Comparison of ENCODE assay signal across 8 cellular contexts in genomic region chr12:103840881-103841689, GRCh38. TPM values are rescaled to one million over a fixed set of nuclear protein-coding genes. Genes with fewer than 3 reads are reported as not detected.
DNase-seq lines count a peak whose midpoint lies in the region; ATAC-seq and TF ChIP-seq lines count a peak whose summit lies in the region.

Gene NT5DC3 (minus strand): TSS chr12:103841234. CDS start chr12:103841156, 78 bp downstream.

- H2AFZ ChIP-seq in mesenchymal stem cell (ENCODE audit: low read depth, low read length) = peak within 1 kb of the TSS; percentile 88

- peak; percentile 87 for ATAC-seq in GM19328 (IDR thresholded peaks at IDR 0.05; ENCODE audit: unreplicated experiment)
- ATAC-seq in HG03460 (IDR thresholded peaks at IDR 0.05; ENCODE audit: unreplicated experiment) = peak; percentile 76

- H3K79me1 ChIP-seq in mesenchymal stem cell (replicated peaks; ENCODE audit: low read length, poor library complexity, severe bottlenecking) = peaks cover 5% of the 10 kb centered on the region

- H3K27me3 ChIP-seq in mesenchymal stem cell (ENCODE audit: control insufficient read depth in 1 of 2, insufficient read depth in 1 of 2, low read length in 2 of 2) = no peaks in the 10 kb centered on the region

- peak within 1 kb of the TSS; percentile 98 for H2BK15ac ChIP-seq in mesenchymal stem cell (ENCODE audit: low read depth, poor library complexity, severe bottlenecking)

- peaks cover 0 to 6% (median 0%) of the 10 kb centered on the region in 7 donors for H3K9me3 Mint-ChIP-seq in CD14-positive monocyte

- TF ChIP-seq CTCF in CD14-positive monocyte (IDR thresholded peaks at IDR 0.05) = no peak

- peak within 1 kb of the TSS; percentile 39 for H2BK120ac ChIP-seq in mesenchymal stem cell (ENCODE audit: low read depth, low read length)

- H3K27ac Mint-ChIP-seq in CD14-positive monocyte = peak within 1 kb of the TSS in 6 of 7 donors; percentile 41 to 83 (median 72)

- peak within 1 kb of the TSS in 1 of 2 experiments; percentile 99 for H2BK12ac ChIP-seq in mesenchymal stem cell (ENCODE audit: low read length in 2 of 2)

- peak within 1 kb of the TSS; percentile 88 to 97 for H3K4me3 ChIP-seq in mesenchymal stem cell (ENCODE audit: insufficient read depth in 1 of 2, low read depth in 1 of 2, low read length in 2 of 2)

- H3K27me3 Mint-ChIP-seq in CD14-positive monocyte (ENCODE audit: low read depth in 3 of 3) = peaks cover 2 to 7% (median 5%) of the 10 kb centered on the region in 3 donors

- H2BK5ac ChIP-seq in mesenchymal stem cell (ENCODE audit: low read depth, low read length, poor library complexity, severe bottlenecking) = peak within 1 kb of the TSS; percentile 11

- H3K4me3 Mint-ChIP-seq in CD14-positive monocyte = peak within 1 kb of the TSS; percentile 92 to 93

- H3K9ac ChIP-seq in mesenchymal stem cell (ENCODE audit: low read length) = peak within 1 kb of the TSS; percentile 90

- intact Hi-C loops in CD14-positive monocyte (cut with micrococcal nuclease) = loop anchor here in 1 of 2 donors (2.0 to 5.0 kb wide), 2 partner anchors 39 to 88 kb away; no protein-coding TSS in a partner anchor

- peak within 1 kb of the TSS; percentile 83 for H3K4me2 ChIP-seq in mesenchymal stem cell (ENCODE audit: low read length, poor library complexity, severe bottlenecking)

- H3K4me1 Mint-ChIP-seq in CD14-positive monocyte = peaks cover 28% of the 10 kb centered on the region

- H3K4ac ChIP-seq in mesenchymal stem cell (ENCODE audit: low read depth in 1 of 2, low read length in 2 of 2) = peak within 1 kb of the TSS; percentile 78 to 83

- H4K8ac ChIP-seq in mesenchymal stem cell (ENCODE audit: low read length) = peak within 1 kb of the TSS; percentile 82

- H2AK5ac ChIP-seq in mesenchymal stem cell (ENCODE audit: low read length, severe bottlenecking) = peak within 1 kb of the TSS; percentile 39

- peak within 1 kb of the TSS; percentile 80 for H3K27ac ChIP-seq in mesenchymal stem cell (ENCODE audit: low read length, poor library complexity, severe bottlenecking)

- peak within 1 kb of the TSS; percentile 70 for H4K91ac ChIP-seq in mesenchymal stem cell (ENCODE audit: low read length)

- peak within 1 kb of the TSS; percentile 84 to 99 for H3K18ac ChIP-seq in mesenchymal stem cell (ENCODE audit: low read depth in 1 of 2, low read length in 2 of 2)

- peaks cover 0 to 3% of the 10 kb centered on the region in 2 experiments for H3K36me3 ChIP-seq in mesenchymal stem cell (ENCODE audit: control insufficient read depth in 1 of 2, insufficient read depth in 2 of 2, low read depth in 1 of 2, low read length in 2 of 2)

- H3K14ac ChIP-seq in mesenchymal stem cell (ENCODE audit: low read length in 2 of 2) = peak within 1 kb of the TSS in 1 of 2 experiments; percentile 97

- H3K23ac ChIP-seq in mesenchymal stem cell (ENCODE audit: low read length in 2 of 2) = peak within 1 kb of the TSS in 1 of 2 experiments; percentile 96

- H3K4me1 ChIP-seq in mesenchymal stem cell (ENCODE audit: control insufficient read depth, insufficient read depth, low read depth, low read length) = peaks cover 17% of the 10 kb centered on the region

- peaks cover 0 to 6% of the 10 kb centered on the region in 2 donors for H3K36me3 Mint-ChIP-seq in CD14-positive monocyte

- under 1% methylated on average over 61 of the region's 86 CpGs for WGBS in mesenchymal stem cell

- DNase-seq in CD14-positive monocyte (ENCODE audit: low spot score) (peak; percentile 79), NCI-H774 (lab: John Stamatoyannopoulos, UW) (peak; percentile 90), mesenchymal stem cell (peak; percentile 80)
- peak; percentile 92 for DNase-seq in activated CD8-positive, alpha-beta memory T cell treated with anti-CD3 and anti-CD28 coated beads for 24 hours
- peak; percentile 80 for DNase-seq in effector CD8-positive, alpha-beta T cell (lab: John Stamatoyannopoulos, UW)
- DNase-seq in stimulated activated CD8-positive, alpha-beta memory T cell treated with anti-CD3 and anti-CD28 coated beads, Interleukin-12 subunit alpha, Interleukin-12 subunit beta, amount 100 ng/mL, for 24 hours (ENCODE audit: extremely low read depth) = peak; percentile 55

- H3K9me3 ChIP-seq in mesenchymal stem cell (ENCODE audit: control insufficient read depth, low read length) = no peaks in the 10 kb centered on the region

RNA-seq across cellular contexts. Expression of gene NT5DC3, which starts in this region (rescaled TPM):
- polyA plus RNA-seq in CD14-positive monocyte = under 1 TPM; 0.27 to 0.93 TPM
- 2.5 TPM for polyA plus RNA-seq in mesenchymal stem cell (2013, experiment 1 of 2)
- polyA plus RNA-seq in mesenchymal stem cell (2013, experiment 2 of 2) = 2.4 TPM

Comparison
In these comparisons a context has a peak if more than half of its experiments do, and no peak if none do; other contexts are left out.
1. Peak in every context shown above with its lines: DNase-seq, ATAC-seq, H3K4me3 ChIP-seq and H3K27ac ChIP-seq.
2. Peak in DNase-seq in CD14-positive monocyte; RNA of the gene not detected or under 1 TPM.